ENCODE assay signal across 9 cellular contexts in the genomic region with DNA sequence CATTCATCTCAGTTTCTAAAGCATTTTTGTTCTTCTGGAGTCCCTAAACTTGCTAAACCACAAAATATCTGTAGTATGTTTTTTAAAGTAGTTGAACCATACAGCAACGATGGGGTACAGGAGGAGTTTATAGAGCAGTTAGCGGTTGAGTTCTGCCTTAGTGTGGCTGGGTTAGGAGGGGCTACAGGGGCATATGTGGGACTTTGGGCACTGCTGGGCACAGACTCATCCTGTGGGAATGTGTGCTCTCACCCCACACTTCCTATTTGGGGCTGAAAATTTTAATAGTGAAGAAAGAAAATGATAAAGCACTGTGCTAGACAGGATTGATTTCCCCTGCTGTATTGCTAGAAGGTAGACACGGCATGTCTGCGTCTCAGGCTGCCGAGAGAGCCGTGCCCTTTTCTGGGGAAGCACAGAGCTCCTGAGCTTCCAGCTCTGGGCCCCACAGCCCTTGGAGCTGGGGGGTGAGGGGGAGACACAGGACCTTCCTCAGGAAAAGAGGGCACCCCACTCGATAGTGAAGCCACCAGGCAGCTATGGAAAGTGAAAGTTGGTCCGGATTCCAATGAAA.
A peak's percentile ranks its signal among the peaks of the same experiment; 100 is the strongest.
DNase-seq lines count a peak whose midpoint lies in the region; ATAC-seq, FAIRE-seq and TF ChIP-seq lines count a peak whose summit lies in the region.
"Had no signal": no experiment of that assay in that cellular context is flagged by ENCODE, and none has a peak within 500 bp of the region (broad histone marks: within the 10 kb centered on the region; RNA-seq: fewer than 3 reads in every experiment).

No MANE protein-coding gene starts in this region.

- CTCF ChIA-PET in endothelial cell of umbilical vein (lab: Charles Lee): interaction anchor here (0.7 to 2.6 kb wide), 8 partner anchors 8 to 74 kb away, joined by 3 to 35 read pairs (median 4); no protein-coding TSS in a partner anchor

- no peak overlapping the region for H2AFZ ChIP-seq in endothelial cell of umbilical vein (ENCODE audit: low read depth, low read length)
- H2AFZ ChIP-seq in osteoblast (ENCODE audit: low read length): no peak overlapping the region

- peak overlapping the region; percentile 95 for H3K27ac ChIP-seq in endothelial cell of umbilical vein (ENCODE audit: insufficient read depth, low read depth, low read length)
- peak overlapping the region; percentile 97 for H3K27ac ChIP-seq in osteoblast (ENCODE audit: low read depth, low read length)
- H3K27ac ChIP-seq: cardiac muscle cell had no signal

- FAIRE-seq in endothelial cell of umbilical vein (lab: Jason Lieb, UNC): peak; percentile 84

- H3K9ac ChIP-seq in endothelial cell of umbilical vein (replicated peaks; ENCODE audit: extremely low read depth, insufficient read depth, low read length): peak overlapping the region; percentile 92

- DNase-seq in NCI-H510A treated with DMSO at 0.1 percent for 48 hours (lab: John Stamatoyannopoulos, UW) (peak; percentile 15), NCI-H510A (lab: John Stamatoyannopoulos, UW) (no peak), RKO (ENCODE audit: low spot score) (peak; percentile 88), endothelial cell of umbilical vein (ENCODE audit: low read depth, low spot score) (no peak), osteoblast (ENCODE audit: insufficient read length, low spot score, missing footprints) (peak; percentile 91), NCI-H446 (lab: John Stamatoyannopoulos, UW) (no peak)

- H3K9me3 ChIP-seq in endothelial cell of umbilical vein (replicated peaks; ENCODE audit: control insufficient read depth, insufficient read depth, low read length) (no peaks in the 10 kb centered on the region), osteoblast (ENCODE audit: low read depth, low read length) (no peaks in the 10 kb centered on the region)

- H3K27me3 ChIP-seq in endothelial cell of umbilical vein (ENCODE audit: control insufficient read depth in 2 of 2, insufficient read depth in 2 of 2, low read length in 2 of 2): no peaks in the 10 kb centered on the region
- no peaks in the 10 kb centered on the region for H3K27me3 ChIP-seq in osteoblast (ENCODE audit: insufficient read depth, low read length)

- dilution Hi-C loops in endothelial cell of umbilical vein (cut with MboI; ENCODE audit: extremely low pct_ligation_motif_present, low sequenced_read_pairs): no loop called here

- POLR2A ChIA-PET in endothelial cell of umbilical vein (lab: Charles Lee): interaction anchor here (0.8 to 2.0 kb wide), 5 partner anchors 12 to 55 kb away, joined by 3 to 6 read pairs (median 4); no protein-coding TSS in a partner anchor

- intact Hi-C loops in endothelial cell of umbilical vein (cut with micrococcal nuclease): loop anchor here (1.0 kb wide), 4 partner anchors 16 to 72 kb away; no protein-coding TSS in a partner anchor

- peaks cover 74% of the 10 kb centered on the region for H3K79me2 ChIP-seq in endothelial cell of umbilical vein (ENCODE audit: control insufficient read depth, insufficient read depth, low read length)
- H3K79me2 ChIP-seq in osteoblast (ENCODE audit: insufficient read depth, low read length): peaks cover 89% of the 10 kb centered on the region

- H4K20me1 ChIP-seq in endothelial cell of umbilical vein (replicated peaks; ENCODE audit: control insufficient read depth, extremely low read depth, insufficient read depth, low read length) (peaks cover 4% of the 10 kb centered on the region), osteoblast (ENCODE audit: insufficient read depth, low read length) (peaks cover 18% of the 10 kb centered on the region)

- no peak for TF ChIP-seq POLR2A in endothelial cell of umbilical vein (IDR thresholded peaks at IDR 0.05; ENCODE audit: low read depth, low read length)

- TF ChIP-seq CTCF in endothelial cell of umbilical vein (IDR thresholded peaks at IDR 0.05; ENCODE audit: extremely low read depth in 1 of 2, insufficient read depth in 1 of 2, low read depth in 1 of 2, low read length in 2 of 2) (no peak), osteoblast (IDR thresholded peaks at IDR 0.05; ENCODE audit: extremely low read depth, low read depth, low read length) (no peak)

- peak overlapping the region; percentile 31 to 81 (median 59) for H3K4me3 ChIP-seq in endothelial cell of umbilical vein (replicated peaks in 1 of 3; ENCODE audit: insufficient read depth in 1 of 3, low read depth in 1 of 3, low read length in 3 of 3)
- peak overlapping the region; percentile 77 for H3K4me3 ChIP-seq in osteoblast (ENCODE audit: insufficient read depth, low read length)
- H3K4me3 ChIP-seq: cardiac muscle cell had no signal

- no peaks in the 10 kb centered on the region for H3K36me3 ChIP-seq in endothelial cell of umbilical vein (ENCODE audit: control insufficient read depth in 2 of 2, extremely low read depth in 1 of 2, insufficient read depth in 2 of 2, low read length in 2 of 2)
- peaks cover 17% of the 10 kb centered on the region for H3K36me3 ChIP-seq in osteoblast (ENCODE audit: insufficient read depth, low read length)
- H3K36me3 ChIP-seq: cardiac muscle cell had no signal

- no peaks in the 10 kb centered on the region for H3K9me1 ChIP-seq in endothelial cell of umbilical vein (replicated peaks; ENCODE audit: control insufficient read depth, extremely low read depth, insufficient read depth, low read length)

- H3K4me2 ChIP-seq in endothelial cell of umbilical vein (ENCODE audit: insufficient read depth, low read length): peak overlapping the region; percentile 94
- peak overlapping the region; percentile 100 for H3K4me2 ChIP-seq in osteoblast (ENCODE audit: insufficient read depth, low read length)

- ATAC-seq in GM19452 (IDR thresholded peaks at IDR 0.05; ENCODE audit: unreplicated experiment) (no peak), GM21619 (IDR thresholded peaks at IDR 0.05; ENCODE audit: unreplicated experiment) (no peak)

- H3K4me1 ChIP-seq in endothelial cell of umbilical vein (ENCODE audit: control insufficient read depth, extremely low read depth, insufficient read depth, low read length) (peaks cover 41% of the 10 kb centered on the region), osteoblast (ENCODE audit: insufficient read depth, low read length) (peaks cover 50% of the 10 kb centered on the region)

- no TSS peak for BruUV-seq in endothelial cell of umbilical vein (replicated peaks; lab: Mats Ljungman, UMichigan)

TF ChIP-seq in endothelial cell of umbilical vein, 7 proteins besides CTCF, POLR2A, EP300 and RAD21:
- no peak for TF ChIP-seq GATA2 (IDR thresholded peaks at IDR 0.05; ENCODE audit: insufficient read depth, insufficient read length, low read depth, low read length)
- peak; percentile 35 for TF ChIP-seq FOS (IDR thresholded peaks at IDR 0.05; ENCODE audit: borderline replicate concordance, insufficient read depth, low read length)
- peak; percentile 52 for TF ChIP-seq POLR2AphosphoS5 (IDR thresholded peaks at IDR 0.05; ENCODE audit: insufficient read depth, low read depth, low read length)

Comparison
In these comparisons a context has a peak if more than half of its experiments do, and no peak if none do; other contexts are left out.
1. DNase-seq: peak in NCI-H510A treated with DMSO at 0.1 percent for 48 hours (single experiment), RKO (single experiment) and osteoblast (single experiment); none in NCI-H510A (single experiment), endothelial cell of umbilical vein (single experiment) and NCI-H446 (0 of 2).